10 cellular contexts compared by ENCODE assay signal in the genomic region with DNA sequence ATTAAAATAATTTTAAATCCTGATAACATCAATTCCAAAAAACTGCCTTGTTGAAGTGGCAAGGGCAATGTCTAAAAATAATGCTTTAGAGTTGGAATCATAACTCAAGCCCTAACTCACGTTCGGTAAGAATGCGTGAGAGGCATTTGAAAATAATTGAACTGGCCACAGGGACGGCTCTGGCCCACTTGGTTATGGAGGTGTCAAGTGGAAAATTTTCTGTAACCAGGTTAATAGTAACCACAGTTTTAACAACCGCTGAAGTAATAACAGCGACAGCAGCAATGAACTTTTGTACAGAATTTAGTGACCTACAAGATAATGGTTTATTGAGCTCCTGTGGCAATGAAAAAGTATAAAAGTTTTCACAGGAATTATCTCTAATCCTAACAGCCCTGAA.
DNase-seq lines count a peak whose midpoint lies in the region; ATAC-seq and TF ChIP-seq lines count a peak whose summit lies in the region.
"Had no signal": no experiment of that assay in that cellular context is flagged by ENCODE, and none has a peak within 500 bp of the region (broad histone marks: within the 10 kb centered on the region; RNA-seq: fewer than 3 reads in every experiment).

No MANE protein-coding gene starts in this region.

- H3K36me3 ChIP-seq in WERI-Rb-1 (no peaks in the 10 kb centered on the region), skeletal muscle satellite cell (ENCODE audit: insufficient read depth, low read length) (peaks cover 36% of the 10 kb centered on the region)

- H3K9me3 ChIP-seq in WERI-Rb-1 (ENCODE audit: severe bottlenecking), result no peaks in the 10 kb centered on the region
- H3K9me3 ChIP-seq in skeletal muscle satellite cell (replicated peaks; ENCODE audit: low read length), result no peaks in the 10 kb centered on the region

- H3K9ac ChIP-seq in skeletal muscle satellite cell (ENCODE audit: low read depth, low read length), result peak overlapping the region; percentile 61

- peak overlapping the region; percentile 68 for H3K27ac ChIP-seq in WERI-Rb-1

- DNase-seq in WERI-Rb-1 (no peak), glomerular visceral epithelial cell (ENCODE audit: extremely low spot score) (peak; percentile 23), ecto neural progenitor cell (ENCODE audit: low spot score) (no peak), anterior cingulate cortex (lab: John Stamatoyannopoulos, UW) (no peak), NCI-H2227 (lab: John Stamatoyannopoulos, UW; ENCODE audit: unreplicated experiment) (no peak), hippocampal formation (lab: John Stamatoyannopoulos, UW) (no peak)
- DNase-seq: effector CD8-positive, alpha-beta T cell; NCI-H748 treated with DMSO at 0.1 percent for 48 hours had no signal

- no peak for TF ChIP-seq CTCF in WERI-Rb-1 (IDR thresholded peaks at IDR 0.05; ENCODE audit: low read depth, low read length)

- H3K27me3 ChIP-seq in WERI-Rb-1 (ENCODE audit: insufficient read depth, low read depth, severe bottlenecking), result no peaks in the 10 kb centered on the region
- no peaks in the 10 kb centered on the region for H3K27me3 ChIP-seq in skeletal muscle satellite cell (ENCODE audit: control insufficient read depth, insufficient read depth, low read length)

- H3K4me3 ChIP-seq in WERI-Rb-1 (ENCODE audit: low read depth, low read length) (no peak overlapping the region), skeletal muscle satellite cell (ENCODE audit: low read length) (peak overlapping the region; percentile 35)

- H3K4me1 ChIP-seq in skeletal muscle satellite cell (ENCODE audit: control insufficient read depth, insufficient read depth, low read length), result peaks cover 97% of the 10 kb centered on the region

- peak; percentile 49 for ATAC-seq in GM18909 (IDR thresholded peaks at IDR 0.05; ENCODE audit: poor library complexity, unreplicated experiment)

- peak overlapping the region; percentile 66 for H3K4me2 ChIP-seq in skeletal muscle satellite cell (ENCODE audit: low read length)
